Comparison of ENCODE assay signal across 1 cellular context in the genomic region with DNA sequence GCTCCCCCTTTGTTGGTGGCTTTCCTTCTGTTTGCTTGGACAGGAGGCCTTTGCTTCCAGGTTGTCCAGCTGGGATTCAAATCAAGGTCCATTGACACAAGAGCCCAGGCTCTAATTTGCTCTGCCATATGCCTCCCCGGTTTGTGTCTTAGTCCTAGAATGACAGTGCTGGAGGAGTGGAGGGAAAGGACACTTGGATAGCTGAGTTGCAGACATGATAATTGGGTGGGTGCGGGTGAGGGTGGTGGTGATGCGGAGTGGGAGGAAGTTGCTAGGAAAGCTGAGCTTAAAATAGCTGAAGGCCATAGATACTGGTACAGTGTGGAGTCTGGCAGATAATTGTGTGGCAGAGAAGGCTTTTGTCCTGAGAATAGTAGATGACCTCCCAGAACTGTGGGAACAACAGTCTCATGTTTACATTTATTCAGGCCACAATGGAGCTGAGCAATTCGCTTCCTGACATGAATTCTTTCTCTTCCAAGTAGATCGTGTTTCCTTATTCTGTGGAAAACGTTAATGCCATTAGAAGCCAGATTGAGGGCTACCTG.
TF ChIP-seq lines count a peak whose summit lies in the region.

No MANE protein-coding gene starts in this region.

TF ChIP-seq in GM23338, 12 proteins besides CTCF, POLR2A, EP300 and RAD21:
- TF ChIP-seq ZNF462 (CRISPR knock-in tag; IDR thresholded peaks at IDR 0.05): no peak
